8 cellular contexts compared by ENCODE assay signal in genomic region chr19:4744451-4745170, GRCh38. TPM values are rescaled to one million over a fixed set of nuclear protein-coding genes. Genes with fewer than 3 reads are reported as not detected.
DNase-seq lines count a peak whose midpoint lies in the region; ATAC-seq and TF ChIP-seq lines count a peak whose summit lies in the region.

No MANE protein-coding gene starts in this region.

- DNase-seq in EH (ENCODE audit: low read depth) (peak; percentile 89), RPMI7951 (ENCODE audit: low read depth) (peak; percentile 80), fibroblast of pulmonary artery (ENCODE audit: low read depth) (peak; percentile 98), psoas muscle (no peak), NCI-H2081 treated with DMSO at 0.1 percent for 48 hours (lab: John Stamatoyannopoulos, UW) (no peak)
- DNase-seq in effector memory CD4-positive, alpha-beta T cell, result no peak
- DNase-seq in activated naive CD4-positive, alpha-beta T cell treated with anti-CD3 and anti-CD28 coated beads for 36 hours, result no peak

- H3K4me1 Mint-ChIP-seq in activated naive CD4-positive, alpha-beta T cell treated with anti-CD3 and anti-CD28 coated beads for 36 hours (ENCODE audit: low read depth), result peaks cover 3% of the 10 kb centered on the region

- ATAC-seq in psoas muscle (peak; percentile 57 to 92 (median 84)), HG03460 (IDR thresholded peaks at IDR 0.05; ENCODE audit: unreplicated experiment) (no peak)

- H3K36me3 Mint-ChIP-seq in activated naive CD4-positive, alpha-beta T cell treated with anti-CD3 and anti-CD28 coated beads for 36 hours (ENCODE audit: low read depth), result no peaks in the 10 kb centered on the region

- CTCF ChIA-PET in activated naive CD4-positive, alpha-beta T cell treated with anti-CD3 and anti-CD28 coated beads for 36 hours (lab: Charles Lee), result no interaction called here

- H3K27me3 Mint-ChIP-seq in activated naive CD4-positive, alpha-beta T cell treated with anti-CD3 and anti-CD28 coated beads for 36 hours (ENCODE audit: low read depth), result peaks cover 11% of the 10 kb centered on the region

- no peak overlapping the region for H3K27ac Mint-ChIP-seq in activated naive CD4-positive, alpha-beta T cell treated with anti-CD3 and anti-CD28 coated beads for 36 hours

- no peaks in the 10 kb centered on the region for H3K9me3 ChIP-seq in psoas muscle
- H3K9me3 ChIP-seq in effector memory CD4-positive, alpha-beta T cell (ENCODE audit: control insufficient read depth, low read length), result no peaks in the 10 kb centered on the region

- no peaks in the 10 kb centered on the region for H3K9me3 Mint-ChIP-seq in activated naive CD4-positive, alpha-beta T cell treated with anti-CD3 and anti-CD28 coated beads for 36 hours

- no peak overlapping the region for H3K4me3 ChIP-seq in fibroblast of pulmonary artery (replicated peaks; ENCODE audit: low read depth, low read length)
- H3K4me3 ChIP-seq in psoas muscle, result no peak overlapping the region
- H3K4me3 ChIP-seq in effector memory CD4-positive, alpha-beta T cell (ENCODE audit: insufficient read depth, low read depth, low read length, poor library complexity, severe bottlenecking), result no peak overlapping the region

- no peaks in the 10 kb centered on the region for H3K36me3 ChIP-seq in psoas muscle (ENCODE audit: insufficient read depth in 1 of 2, low read depth in 1 of 2)
- H3K36me3 ChIP-seq in effector memory CD4-positive, alpha-beta T cell (ENCODE audit: control insufficient read depth, insufficient read depth, low read length), result no peaks in the 10 kb centered on the region

- peak overlapping the region; percentile 10 for H3K27ac ChIP-seq in psoas muscle
- no peak overlapping the region for H3K27ac ChIP-seq in effector memory CD4-positive, alpha-beta T cell (ENCODE audit: insufficient read depth, low read length, poor library complexity, severe bottlenecking)

- H3K4me3 Mint-ChIP-seq in activated naive CD4-positive, alpha-beta T cell treated with anti-CD3 and anti-CD28 coated beads for 36 hours, result no peak overlapping the region

- H3K4me1 ChIP-seq in psoas muscle, result peaks cover 15% of the 10 kb centered on the region
- H3K4me1 ChIP-seq in effector memory CD4-positive, alpha-beta T cell (ENCODE audit: control insufficient read depth, insufficient read depth, low read length, poor library complexity, severe bottlenecking), result no peaks in the 10 kb centered on the region

- TF ChIP-seq CTCF in fibroblast of pulmonary artery (IDR thresholded peaks at IDR 0.05; ENCODE audit: low read length, missing control alignments), result no peak
- no peak for TF ChIP-seq CTCF in psoas muscle (IDR thresholded peaks at IDR 0.05)

- 41 to 55% (median 49%) methylated on average over 8 of the region's 8 CpGs for WGBS in psoas muscle, 3 donors

- intact Hi-C loops in psoas muscle (cut with DNase I), result no loop called here
- intact Hi-C loops in activated naive CD4-positive, alpha-beta T cell treated with anti-CD3 and anti-CD28 coated beads for 36 hours (cut with micrococcal nuclease), result no loop called here

- H3K27me3 ChIP-seq in psoas muscle (ENCODE audit: insufficient read depth in 3 of 3, low read length in 2 of 3), result peaks cover 0 to 12% (median under 1%) of the 10 kb centered on the region in 3 donors
- peaks cover 5% of the 10 kb centered on the region for H3K27me3 ChIP-seq in effector memory CD4-positive, alpha-beta T cell (replicated peaks; ENCODE audit: control insufficient read depth, insufficient read depth, low read length, poor library complexity, severe bottlenecking)

RNA-seq across cellular contexts. Expression of gene DPP9, which starts 21.0 kb away (rescaled TPM):
- total RNA-seq in RPMI7951 (2014; rRNA removed; shearing (Covaris generic)), result 63.3 and 69.9 TPM in 2 replicates
- total RNA-seq in psoas muscle, result 10 to 100 TPM; 55.9 to 97.4 (median 78.6) TPM
- polyA plus RNA-seq in psoas muscle, result 100 to 1,000 TPM in 2 of 3 donors, 10 to 100 TPM in 1; 64.6 to 138 (median 108) TPM
- total RNA-seq in activated naive CD4-positive, alpha-beta T cell treated with anti-CD3 and anti-CD28 coated beads for 36 hours, result 10 to 100 TPM; 40.8 to 41.9 TPM

RNA-seq across cellular contexts. Expression of gene FEM1A, which starts 46.9 kb away (rescaled TPM):
- total RNA-seq in RPMI7951 (2014; rRNA removed; shearing (Covaris generic)), result 6.1 and 6.7 TPM in 2 replicates
- 100 to 1,000 TPM; 135 to 210 (median 149) TPM for total RNA-seq in psoas muscle
- polyA plus RNA-seq in psoas muscle, result 100 to 1,000 TPM in 1 of 3 donors, 10 to 100 TPM in 2; 63.2 to 214 (median 96.3) TPM
- 1 to 10 TPM; 8.1 to 9.1 TPM for total RNA-seq in activated naive CD4-positive, alpha-beta T cell treated with anti-CD3 and anti-CD28 coated beads for 36 hours

Comparison
In these comparisons a context has a peak if more than half of its experiments do, and no peak if none do; other contexts are left out.
1. DNase-seq: peak in EH (single experiment), RPMI7951 (single experiment) and fibroblast of pulmonary artery (single experiment); none in psoas muscle (0 of 2), NCI-H2081 treated with DMSO at 0.1 percent for 48 hours (single experiment), effector memory CD4-positive, alpha-beta T cell (0 of 3) and activated naive CD4-positive, alpha-beta T cell treated with anti-CD3 and anti-CD28 coated beads for 36 hours (single experiment).
2. RNA of gene FEM1A, which starts 46.9 kb away (total RNA-seq): 135 to 210 TPM in psoas muscle; 8.1 to 9.1 TPM in activated naive CD4-positive, alpha-beta T cell treated with anti-CD3 and anti-CD28 coated beads for 36 hours and 6.1 to 6.7 TPM in RPMI7951; every median in the first group is over 10 times any median in the second.